In the genomic region with DNA sequence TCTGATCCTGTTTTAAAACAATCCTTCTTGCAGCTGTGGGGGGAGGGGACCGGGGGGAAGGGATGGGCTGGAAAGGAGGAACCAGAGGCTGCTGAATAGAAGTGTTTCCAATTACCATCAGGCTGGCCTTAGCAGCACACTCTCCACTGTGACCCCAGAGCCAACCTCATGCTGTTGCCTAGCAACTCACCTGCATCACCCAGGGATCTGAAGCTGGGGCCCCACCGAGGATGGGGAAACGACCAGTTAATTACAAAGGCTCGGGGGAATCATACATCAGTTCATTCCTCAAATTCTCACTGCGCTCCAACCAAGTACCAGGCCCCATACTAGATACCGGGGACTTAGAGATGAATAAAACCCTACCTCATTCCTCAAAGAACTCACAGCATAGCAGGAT, we compare ENCODE assay signal across 35 cellular contexts. TPM values are rescaled to one million over a fixed set of nuclear protein-coding genes. Genes with fewer than 3 reads are reported as not detected.
DNase-seq lines count a peak whose midpoint lies in the region; ATAC-seq, FAIRE-seq and TF ChIP-seq lines count a peak whose summit lies in the region.
"Had no signal": no experiment of that assay in that cellular context is flagged by ENCODE, and none has a peak within 500 bp of the region (broad histone marks: within the 10 kb centered on the region; RNA-seq: fewer than 3 reads in every experiment).

No MANE protein-coding gene starts in this region.

- H3K27ac Mint-ChIP-seq in type B pancreatic cell (peak overlapping the region; percentile 3), chondrocyte (ENCODE audit: unreplicated experiment) (no peak overlapping the region)
- H3K27ac Mint-ChIP-seq: activated naive CD8-positive, alpha-beta T cell treated with anti-CD3 and anti-CD28 coated beads for 36 hours; CD8-positive, alpha-beta memory T cell; T-helper 1 cell treated with Interleukin-12 subunit alpha and Interleukin-12 subunit beta and Interleukin-4 antibody, amounts not matched to agents 30 μg/mL and 1 μg/mL, for 36 hours had no signal

- no peaks in the 10 kb centered on the region for H3K9me3 ChIP-seq in HepG2 (ENCODE audit: low read length)
- H3K9me3 ChIP-seq in right lobe of liver: no peaks in the 10 kb centered on the region
- H3K9me3 ChIP-seq in osteoblast (ENCODE audit: low read depth, low read length): no peaks in the 10 kb centered on the region
- H3K9me3 ChIP-seq: A549, ascending aorta, esophagus squamous epithelium, right atrium auricular region, SJCRH30 had no signal

- no peak for TF ChIP-seq RAD21 in HepG2 (CRISPR knock-in tag; IDR thresholded peaks at IDR 0.05)

- peaks cover 14% of the 10 kb centered on the region; the same call in 1 of the 2 replicates for H3K4me1 ChIP-seq in HepG2 (ENCODE audit: insufficient read depth, low read length)
- no peaks in the 10 kb centered on the region for H3K4me1 ChIP-seq in right lobe of liver
- H3K4me1 ChIP-seq in osteoblast (ENCODE audit: insufficient read depth, low read length): no peaks in the 10 kb centered on the region
- H3K4me1 ChIP-seq: A549, ascending aorta, esophagus squamous epithelium, right atrium auricular region, SJCRH30 had no signal

- H3K4me3 ChIP-seq in HepG2 (replicated peaks in 1 of 3; ENCODE audit: insufficient read depth in 1 of 3, low read depth in 2 of 3, low read length in 3 of 3) (no peak overlapping the region), right lobe of liver (no peak overlapping the region), osteoblast (ENCODE audit: insufficient read depth, low read length) (no peak overlapping the region)
- H3K4me3 ChIP-seq: A549, ascending aorta, cardiac muscle cell, esophagus squamous epithelium, right atrium auricular region, SJCRH30 had no signal

- CTCF ChIA-PET in HepG2 (lab: Yijun Ruan, JAX; ENCODE audit: low intra/inter-chr PET ratio, low total read pairs): no interaction called here

- no peak overlapping the region for H3K4me2 ChIP-seq in HepG2 (ENCODE audit: low read depth, low read length)
- no peak overlapping the region for H3K4me2 ChIP-seq in osteoblast (ENCODE audit: insufficient read depth, low read length)
- H3K4me2 ChIP-seq: A549 had no signal

- H3K36me3 Mint-ChIP-seq in type B pancreatic cell (no peaks in the 10 kb centered on the region), chondrocyte (ENCODE audit: low read depth) (no peaks in the 10 kb centered on the region)
- H3K36me3 Mint-ChIP-seq: activated naive CD8-positive, alpha-beta T cell treated with anti-CD3 and anti-CD28 coated beads for 36 hours; IgD-negative memory B cell had no signal

- FAIRE-seq in HepG2 (lab: Jason Lieb, UNC): no peak
- FAIRE-seq: A549, endometrium, H54 had no signal

- H3K27me3 ChIP-seq in HepG2 (ENCODE audit: control insufficient read depth in 1 of 2, insufficient read depth in 2 of 2, low read length in 2 of 2): no peaks in the 10 kb centered on the region; a peak in 1 of 5 replicates
- H3K27me3 ChIP-seq in right lobe of liver: no peaks in the 10 kb centered on the region
- H3K27me3 ChIP-seq in osteoblast (ENCODE audit: insufficient read depth, low read length): peaks cover 8% of the 10 kb centered on the region
- H3K27me3 ChIP-seq: ascending aorta, cardiac muscle cell, right atrium auricular region, SJCRH30 had no signal

- H3K4me3 Mint-ChIP-seq in type B pancreatic cell (peak overlapping the region; percentile 40), chondrocyte (ENCODE audit: unreplicated experiment) (no peak overlapping the region)
- H3K4me3 Mint-ChIP-seq: activated naive CD8-positive, alpha-beta T cell treated with anti-CD3 and anti-CD28 coated beads for 36 hours; CD8-positive, alpha-beta memory T cell; IgD-negative memory B cell; T-helper 1 cell treated with Interleukin-12 subunit alpha and Interleukin-12 subunit beta and Interleukin-4 antibody, amounts not matched to agents 30 μg/mL and 1 μg/mL, for 36 hours had no signal

- TF ChIP-seq EP300 in HepG2 (IDR thresholded peaks at IDR 0.05; ENCODE audit: low read depth in 2 of 2, low read length in 2 of 2) (no peak), HepG2 (CRISPR knock-in tag; IDR thresholded peaks at IDR 0.05; ENCODE audit: borderline replicate concordance) (no peak)

- H3K9me3 Mint-ChIP-seq in type B pancreatic cell: no peaks in the 10 kb centered on the region
- H3K9me3 Mint-ChIP-seq in chondrocyte (ENCODE audit: low read depth): no peaks in the 10 kb centered on the region
- H3K9me3 Mint-ChIP-seq: activated naive CD8-positive, alpha-beta T cell treated with anti-CD3 and anti-CD28 coated beads for 36 hours; CD8-positive, alpha-beta memory T cell; IgD-negative memory B cell; T-helper 1 cell treated with Interleukin-12 subunit alpha and Interleukin-12 subunit beta and Interleukin-4 antibody, amounts not matched to agents 30 μg/mL and 1 μg/mL, for 36 hours had no signal

- no peak overlapping the region for H3K9ac ChIP-seq in HepG2 (ENCODE audit: insufficient read depth, low read depth, low read length)

- in situ Hi-C loops in HepG2 (cut with HindIII; ENCODE audit: extremely low pct_ligation_motif_present, low pct_unique_long_range_greater_than_20kb): no loop called here

- no peak for TF ChIP-seq POLR2A in HepG2 (IDR thresholded peaks at IDR 0.05; ENCODE audit: insufficient read depth in 1 of 2, low read depth in 2 of 2, low read length in 2 of 2)
- TF ChIP-seq POLR2A in right lobe of liver (IDR thresholded peaks at IDR 0.05): no peak

- peaks cover 45% of the 10 kb centered on the region for H3K4me1 Mint-ChIP-seq in type B pancreatic cell (ENCODE audit: unreplicated experiment)
- H3K4me1 Mint-ChIP-seq in chondrocyte (ENCODE audit: low read depth): peaks cover 15% of the 10 kb centered on the region

- intact Hi-C loops in HepG2 (cut with micrococcal nuclease; ENCODE audit: unreplicated experiment): no loop called here
- intact Hi-C loops in right lobe of liver (cut with DNase I): no loop called here
- intact Hi-C loops in posterior vena cava (cut with DNase I): no loop called here

- H3K79me2 ChIP-seq in HepG2 (ENCODE audit: insufficient read depth, low read length): no peaks in the 10 kb centered on the region
- H3K79me2 ChIP-seq in osteoblast (ENCODE audit: insufficient read depth, low read length): no peaks in the 10 kb centered on the region

- POLR2A ChIA-PET in HepG2 (lab: Yijun Ruan, JAX): no interaction called here

- no TSS peak for BruUV-seq in HepG2 (replicated peaks; lab: Mats Ljungman, UMichigan)

- H3K27ac ChIP-seq in HepG2 (ENCODE audit: extremely low read length, insufficient read depth, low read length) (no peak overlapping the region), right lobe of liver (no peak overlapping the region), osteoblast (ENCODE audit: low read depth, low read length) (no peak overlapping the region)
- H3K27ac ChIP-seq: A549, ascending aorta, cardiac muscle cell, esophagus squamous epithelium, right atrium auricular region, SJCRH30 had no signal

- ATAC-seq in HepG2 (no peak; the same call in 2 of the 3 replicates), right lobe of liver (no peak)
- ATAC-seq: A549, left cardiac atrium had no signal

- WGBS in HepG2 (ENCODE audit: low lambda C conversion rate): 32% methylated on average over 6 of the region's 6 CpGs
- 70% methylated on average over 5 of the region's 6 CpGs for WGBS in right lobe of liver (ENCODE audit: insufficient coverage, low coverage, low lambda C conversion rate, missing lambda C conversion rate)

- DNase-seq in HepG2 (ENCODE audit: low spot score) (no peak), right lobe of liver (no peak), NCI-H774 (lab: John Stamatoyannopoulos, UW) (peak; percentile 54), iPS-NIHi11 (ENCODE audit: low spot score) (peak; percentile 71), type B pancreatic cell (ENCODE audit: extremely low spot score, unreplicated experiment) (no peak), posterior vena cava (ENCODE audit: low spot score) (no peak), osteoblast (ENCODE audit: insufficient read length, low spot score, missing footprints) (no peak), chondrocyte (ENCODE audit: low spot score) (no peak)
- DNase-seq: activated CD4-positive, alpha-beta T cell treated with anti-CD3 and anti-CD28 coated beads for 4 hours; activated effector memory CD4-positive, alpha-beta T cell treated with Interleukin-2 at 50 U/mL for 16 hours; activated naive CD8-positive, alpha-beta T cell treated with anti-CD3 and anti-CD28 coated beads for 36 hours; activated T-cell treated with anti-CD3 and anti-CD28 coated beads for 4 hours; AML-193; CD8-positive, alpha-beta memory T cell; cortex of kidney; DMS153; esophagus squamous epithelium; foreskin melanocyte; left cardiac atrium; NCI-H1048; NCI-H524; occipital lobe; SJCRH30; stimulated activated CD4-positive, alpha-beta T cell treated with anti-CD3 and anti-CD28 coated beads, Interleukin-4, amount 100 ng/mL, for 1 hour; trophoblast cell had no signal

- no peaks in the 10 kb centered on the region for H3K27me3 Mint-ChIP-seq in type B pancreatic cell
- H3K27me3 Mint-ChIP-seq in chondrocyte (ENCODE audit: low read depth): no peaks in the 10 kb centered on the region
- H3K27me3 Mint-ChIP-seq: activated naive CD8-positive, alpha-beta T cell treated with anti-CD3 and anti-CD28 coated beads for 36 hours; CD8-positive, alpha-beta memory T cell; IgD-negative memory B cell had no signal

- H3K36me3 ChIP-seq in HepG2 (replicated peaks in 1 of 2; ENCODE audit: control insufficient read depth in 1 of 2, insufficient read depth in 2 of 2, low read length in 2 of 2): no peaks in the 10 kb centered on the region
- H3K36me3 ChIP-seq in right lobe of liver: no peaks in the 10 kb centered on the region
- no peaks in the 10 kb centered on the region for H3K36me3 ChIP-seq in osteoblast (ENCODE audit: insufficient read depth, low read length)
- H3K36me3 ChIP-seq: ascending aorta, cardiac muscle cell, esophagus squamous epithelium, right atrium auricular region, SJCRH30 had no signal

- no peaks in the 10 kb centered on the region for H4K20me1 ChIP-seq in HepG2 (ENCODE audit: insufficient read depth, low read length)
- H4K20me1 ChIP-seq in osteoblast (ENCODE audit: insufficient read depth, low read length): no peaks in the 10 kb centered on the region

- H2AFZ ChIP-seq in HepG2 (ENCODE audit: low read length) (no peak overlapping the region), osteoblast (ENCODE audit: low read length) (no peak overlapping the region)

- TF ChIP-seq CTCF in HepG2 (CRISPR knock-in tag; IDR thresholded peaks at IDR 0.05): no peak
- TF ChIP-seq CTCF in right lobe of liver (IDR thresholded peaks at IDR 0.05): no peak
- TF ChIP-seq CTCF in type B pancreatic cell (conservative IDR thresholded peaks at IDR 0.05): no peak
- no peak for TF ChIP-seq CTCF in osteoblast (IDR thresholded peaks at IDR 0.05; ENCODE audit: extremely low read depth, low read depth, low read length)
- TF ChIP-seq CTCF in chondrocyte (IDR thresholded peaks at IDR 0.05): no peak

RNA-seq across cellular contexts. Expression of a gene that starts 11.9 kb away (rescaled TPM):
- total RNA-seq in HepG2 (2016; rRNA removed; fragmentation: Illumina TruSeq; extraction: Trizol) (10.5 and 14.1 TPM in 2 replicates), right lobe of liver (1 to 10 TPM; 1.6 to 4.3 (median 2.7) TPM), type B pancreatic cell (ENCODE audit: low replicate concordance) (20.4 and 35.4 TPM in 2 replicates), posterior vena cava (10 to 100 TPM in 1 of 2 donors, 1 to 10 TPM in 1; 8.1 to 12.1 TPM), osteoblast (73.5 and 74.0 TPM in 2 replicates), chondrocyte (43.7 to 83.8 TPM (median 82.9 TPM) in 3 replicates)
- 8.7 and 9.3 TPM in 2 replicates for total RNA-seq in HepG2 (2016; cell fraction: cytosol; rRNA removed; fragmentation: Illumina TruSeq; extraction: Trizol; ENCODE audit: low read depth)
- total RNA-seq in HepG2 (2016; cell fraction: insoluble cytoplasmic fraction; rRNA removed; fragmentation: Illumina TruSeq; extraction: Trizol): 9.7 and 15.2 TPM in 2 replicates
- total RNA-seq in HepG2 (2016; cell fraction: membrane; rRNA removed; fragmentation: Illumina TruSeq; extraction: Trizol): 13.8 and 16.2 TPM in 2 replicates
- 10.8 and 12.2 TPM in 2 replicates for total RNA-seq in HepG2 (2016; cell fraction: nucleus; rRNA removed; fragmentation: Illumina TruSeq; extraction: Trizol)
- 16.2 and 17.2 TPM in 2 replicates for polyA plus RNA-seq in HepG2 (2011; rRNA removed)
- polyA plus RNA-seq in HepG2 (2011; cell fraction: cytosol; rRNA removed): 16.8 and 17.0 TPM in 2 replicates
- 8.6 and 8.7 TPM in 2 replicates for polyA plus RNA-seq in HepG2 (2011; cell fraction: nucleus; rRNA removed)
- 6.8 and 8.6 TPM in 2 replicates for polyA plus RNA-seq in HepG2 (2012)
- 11.6 and 12.7 TPM in 2 replicates for polyA plus RNA-seq in HepG2 (2016; cell fraction: cytosol; fragmentation: Illumina TruSeq; extraction: Trizol; ENCODE audit: low read depth)
- polyA plus RNA-seq in HepG2 (2016; cell fraction: insoluble cytoplasmic fraction; fragmentation: Illumina TruSeq; extraction: Trizol; ENCODE audit: low read depth): 11.0 and 12.6 TPM in 2 replicates
- 14.9 and 18.3 TPM in 2 replicates for polyA plus RNA-seq in HepG2 (2016; cell fraction: membrane; fragmentation: Illumina TruSeq; extraction: Trizol; ENCODE audit: low read depth)
- 22.5 and 22.7 TPM in 2 replicates for polyA plus RNA-seq in HepG2 (2016; cell fraction: nucleus; fragmentation: Illumina TruSeq; extraction: Trizol; ENCODE audit: insufficient read depth, low read depth)
- polyA minus RNA-seq in HepG2 (2011; rRNA and poly(A)+ RNA removed; ENCODE audit: low replicate concordance): 14.0 TPM in 1 of 2 replicates, not detected in the other
- 7.2 and 8.1 TPM in 2 replicates for polyA minus RNA-seq in HepG2 (2011; cell fraction: cytosol; rRNA and poly(A)+ RNA removed)
- polyA minus RNA-seq in HepG2 (2011; cell fraction: nucleus; rRNA and poly(A)+ RNA removed): 3.7 and 3.9 TPM in 2 replicates
- total RNA-seq: G401 had no signal
- polyA plus RNA-seq: A549 had no signal

RNA-seq across cellular contexts. Expression of a gene that starts 37.4 kb away (rescaled TPM):
- total RNA-seq in HepG2 (2016; rRNA removed; fragmentation: Illumina TruSeq; extraction: Trizol): 44.7 and 47.8 TPM in 2 replicates
- 31.1 and 33.0 TPM in 2 replicates for total RNA-seq in HepG2 (2016; cell fraction: cytosol; rRNA removed; fragmentation: Illumina TruSeq; extraction: Trizol; ENCODE audit: low read depth)
- 42.5 and 43.3 TPM in 2 replicates for total RNA-seq in HepG2 (2016; cell fraction: insoluble cytoplasmic fraction; rRNA removed; fragmentation: Illumina TruSeq; extraction: Trizol)
- 26.5 and 32.0 TPM in 2 replicates for total RNA-seq in HepG2 (2016; cell fraction: membrane; rRNA removed; fragmentation: Illumina TruSeq; extraction: Trizol)
- total RNA-seq in HepG2 (2016; cell fraction: nucleus; rRNA removed; fragmentation: Illumina TruSeq; extraction: Trizol): 84.6 and 87.9 TPM in 2 replicates
- 52.8 and 53.5 TPM in 2 replicates for polyA plus RNA-seq in HepG2 (2011; rRNA removed)
- polyA plus RNA-seq in HepG2 (2011; cell fraction: cytosol; rRNA removed): 17.7 and 21.7 TPM in 2 replicates
- polyA plus RNA-seq in HepG2 (2011; cell fraction: nucleus; rRNA removed): 158 and 159 TPM in 2 replicates
- polyA plus RNA-seq in HepG2 (2012): 49.2 and 50.3 TPM in 2 replicates
- 1.9 and 2.0 TPM in 2 replicates for polyA plus RNA-seq in HepG2 (2016; cell fraction: cytosol; fragmentation: Illumina TruSeq; extraction: Trizol; ENCODE audit: low read depth)
- 40.8 and 44.0 TPM in 2 replicates for polyA plus RNA-seq in HepG2 (2016; cell fraction: insoluble cytoplasmic fraction; fragmentation: Illumina TruSeq; extraction: Trizol; ENCODE audit: low read depth)
- 5.7 and 9.2 TPM in 2 replicates for polyA plus RNA-seq in HepG2 (2016; cell fraction: membrane; fragmentation: Illumina TruSeq; extraction: Trizol; ENCODE audit: low read depth)
- 169 and 172 TPM in 2 replicates for polyA plus RNA-seq in HepG2 (2016; cell fraction: nucleus; fragmentation: Illumina TruSeq; extraction: Trizol; ENCODE audit: insufficient read depth, low read depth)
- polyA minus RNA-seq in HepG2 (2011; rRNA and poly(A)+ RNA removed; ENCODE audit: low replicate concordance): 33.2 and 43.4 TPM in 2 replicates
- polyA minus RNA-seq in HepG2 (2011; cell fraction: cytosol; rRNA and poly(A)+ RNA removed): 22.4 and 27.4 TPM in 2 replicates
- 128 and 167 TPM in 2 replicates for polyA minus RNA-seq in HepG2 (2011; cell fraction: nucleus; rRNA and poly(A)+ RNA removed)
- total RNA-seq in right lobe of liver: 10 to 100 TPM; 16.1 to 33.0 (median 22.8) TPM
- 69.4 and 108 TPM in 2 replicates for total RNA-seq in type B pancreatic cell (ENCODE audit: low replicate concordance)
- 10 to 100 TPM; 35.8 to 39.8 TPM for total RNA-seq in posterior vena cava
- 42.1 and 44.2 TPM in 2 replicates for total RNA-seq in osteoblast
- 40.9 to 48.9 TPM (median 42.9 TPM) in 3 replicates for total RNA-seq in chondrocyte

RNA-seq across cellular contexts. Expression of a gene that starts 42.7 kb away (rescaled TPM):
- total RNA-seq in HepG2 (2016; rRNA removed; fragmentation: Illumina TruSeq; extraction: Trizol) (not detected in 2 replicates), right lobe of liver (not detected), type B pancreatic cell (ENCODE audit: low replicate concordance) (not detected in 2 replicates), posterior vena cava (under 1 TPM in 1 of 2 donors, not detected in 1; 0.14 TPM), osteoblast (not detected in 2 replicates), chondrocyte (0.24 TPM in 1 of 3 replicates, not detected in the others)
- not detected in 2 replicates for total RNA-seq in HepG2 (2016; cell fraction: cytosol; rRNA removed; fragmentation: Illumina TruSeq; extraction: Trizol; ENCODE audit: low read depth)
- total RNA-seq in HepG2 (2016; cell fraction: insoluble cytoplasmic fraction; rRNA removed; fragmentation: Illumina TruSeq; extraction: Trizol): not detected in 2 replicates
- not detected in 2 replicates for total RNA-seq in HepG2 (2016; cell fraction: membrane; rRNA removed; fragmentation: Illumina TruSeq; extraction: Trizol)
- total RNA-seq in HepG2 (2016; cell fraction: nucleus; rRNA removed; fragmentation: Illumina TruSeq; extraction: Trizol): not detected in 2 replicates
- not detected in 2 replicates for polyA plus RNA-seq in HepG2 (2011; rRNA removed)
- polyA plus RNA-seq in HepG2 (2011; cell fraction: cytosol; rRNA removed): not detected in 2 replicates
- polyA plus RNA-seq in HepG2 (2011; cell fraction: nucleus; rRNA removed): not detected in 2 replicates
- polyA plus RNA-seq in HepG2 (2012): not detected in 2 replicates
- not detected in 2 replicates for polyA plus RNA-seq in HepG2 (2016; cell fraction: cytosol; fragmentation: Illumina TruSeq; extraction: Trizol; ENCODE audit: low read depth)
- polyA plus RNA-seq in HepG2 (2016; cell fraction: insoluble cytoplasmic fraction; fragmentation: Illumina TruSeq; extraction: Trizol; ENCODE audit: low read depth): not detected in 2 replicates
- polyA plus RNA-seq in HepG2 (2016; cell fraction: membrane; fragmentation: Illumina TruSeq; extraction: Trizol; ENCODE audit: low read depth): not detected in 2 replicates
- polyA plus RNA-seq in HepG2 (2016; cell fraction: nucleus; fragmentation: Illumina TruSeq; extraction: Trizol; ENCODE audit: insufficient read depth, low read depth): not detected in 2 replicates
- not detected in 2 replicates for polyA minus RNA-seq in HepG2 (2011; rRNA and poly(A)+ RNA removed; ENCODE audit: low replicate concordance)
- polyA minus RNA-seq in HepG2 (2011; cell fraction: cytosol; rRNA and poly(A)+ RNA removed): not detected in 2 replicates
- not detected in 2 replicates for polyA minus RNA-seq in HepG2 (2011; cell fraction: nucleus; rRNA and poly(A)+ RNA removed)
- total RNA-seq: ascending aorta, cardiac muscle cell, G401, occipital lobe, right atrium auricular region, SJCRH30, subcutaneous adipose tissue had no signal
- polyA plus RNA-seq: A549, cardiac muscle cell had no signal

Comparison
In these comparisons a context has a peak if more than half of its experiments do, and no peak if none do; other contexts are left out.
1. DNase-seq: peak in NCI-H774 (single experiment) and iPS-NIHi11 (single experiment); none in HepG2 (single experiment), right lobe of liver (0 of 3), type B pancreatic cell (single experiment), posterior vena cava (single experiment), osteoblast (single experiment) and chondrocyte (single experiment).